Comparison of ENCODE assay signal across 26 cellular contexts in the genomic region with DNA sequence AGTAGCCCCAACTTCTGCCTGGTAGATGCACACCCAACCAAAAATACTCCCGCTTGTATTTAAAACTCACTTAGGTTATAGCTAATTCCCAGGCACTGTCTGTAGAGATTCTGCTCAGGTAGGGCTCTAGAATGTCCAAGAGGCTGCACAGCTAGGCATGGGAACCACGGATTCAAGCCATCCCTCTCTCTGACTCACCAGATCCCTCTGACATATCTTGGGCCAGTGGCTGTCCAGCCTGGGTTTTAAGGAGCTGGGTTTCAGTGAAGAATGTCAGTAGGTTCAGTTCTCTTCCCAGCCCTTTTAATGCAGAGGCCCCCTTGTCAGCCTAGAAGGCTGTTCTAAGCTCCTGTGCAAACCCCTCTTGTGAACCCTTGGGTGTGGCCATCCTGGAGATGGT. TPM values are rescaled to one million over a fixed set of nuclear protein-coding genes. Genes with fewer than 3 reads are reported as not detected.
DNase-seq lines count a peak whose midpoint lies in the region; ATAC-seq and TF ChIP-seq lines count a peak whose summit lies in the region.
"Had no signal": no experiment of that assay in that cellular context is flagged by ENCODE, and none has a peak within 500 bp of the region (broad histone marks: within the 10 kb centered on the region; RNA-seq: fewer than 3 reads in every experiment).

No MANE protein-coding gene starts in this region.

- peaks cover 13% of the 10 kb centered on the region for H3K9me3 Mint-ChIP-seq in activated naive CD4-positive, alpha-beta T cell treated with anti-CD3 and anti-CD28 coated beads for 36 hours
- H3K9me3 Mint-ChIP-seq in activated naive CD4-positive, alpha-beta T cell treated with anti-CD3 and anti-CD28 coated beads, Interleukin-2, amount 50 U/mL, for 72 hours = peaks cover 6 to 30% of the 10 kb centered on the region in 2 donors

- H3K27me3 Mint-ChIP-seq in activated naive CD4-positive, alpha-beta T cell treated with anti-CD3 and anti-CD28 coated beads for 36 hours (ENCODE audit: low read depth) = peaks cover 3% of the 10 kb centered on the region
- H3K27me3 Mint-ChIP-seq: CD4-positive, CD25-positive, alpha-beta regulatory T cell had no signal

- H3K4me1 ChIP-seq in adipocyte (ENCODE audit: control insufficient read depth, insufficient read depth, low read length) (peaks cover 61% of the 10 kb centered on the region), foreskin keratinocyte (peaks cover 13% of the 10 kb centered on the region), upper lobe of right lung (peaks cover 26% of the 10 kb centered on the region)
- H3K4me1 ChIP-seq: HAP-1 had no signal

- intact Hi-C loops in activated naive CD4-positive, alpha-beta T cell treated with anti-CD3 and anti-CD28 coated beads for 36 hours (cut with micrococcal nuclease) = no loop called here
- intact Hi-C loops in upper lobe of right lung (cut with DNase I) = no loop called here

- peaks cover 31% of the 10 kb centered on the region for H3K4me1 Mint-ChIP-seq in activated naive CD4-positive, alpha-beta T cell treated with anti-CD3 and anti-CD28 coated beads for 36 hours (ENCODE audit: low read depth)
- H3K4me1 Mint-ChIP-seq: activated B cell treated with CpG ODN at 0.5 μM for 24 hours, naive B cell had no signal

- no peak overlapping the region for H3K9ac ChIP-seq in adipocyte (ENCODE audit: low read length)

- no peak for ATAC-seq in activated naive CD4-positive, alpha-beta T cell treated with anti-CD3 and anti-CD28 coated beads, Interleukin-2, amount 50 U/mL, for 72 hours
- ATAC-seq in foreskin keratinocyte (no peak), upper lobe of right lung (peak; percentile 22)
- ATAC-seq: A549, heart right ventricle, K562 had no signal

- CTCF ChIA-PET in activated naive CD4-positive, alpha-beta T cell treated with anti-CD3 and anti-CD28 coated beads for 36 hours (lab: Charles Lee) = interaction anchor here (0.9 to 2.5 kb wide), 5 partner anchors 10 to 121 kb away, joined by 4 to 9 read pairs (median 5); no protein-coding TSS in a partner anchor

- H3K4me3 Mint-ChIP-seq in activated naive CD4-positive, alpha-beta T cell treated with anti-CD3 and anti-CD28 coated beads for 36 hours = no peak overlapping the region
- H3K4me3 Mint-ChIP-seq: activated B cell treated with CpG ODN at 0.5 μM for 24 hours; CD4-positive, CD25-positive, alpha-beta regulatory T cell; naive B cell; stimulated activated naive CD8-positive, alpha-beta T cell treated with anti-CD3 and anti-CD28 coated beads, Interleukin-15, amount 100 ng/mL, for 72 hours; T-helper 2 cell treated with Interferon-gamma antibody and Interleukin-4, amounts not matched to agents 5 μg/mL and 100 μg/mL, for 36 hours had no signal

- H3K36me3 Mint-ChIP-seq in activated naive CD4-positive, alpha-beta T cell treated with anti-CD3 and anti-CD28 coated beads for 36 hours (ENCODE audit: low read depth) = peaks cover 10% of the 10 kb centered on the region
- peaks cover 19 to 56% of the 10 kb centered on the region in 2 donors for H3K36me3 Mint-ChIP-seq in activated naive CD4-positive, alpha-beta T cell treated with anti-CD3 and anti-CD28 coated beads, Interleukin-2, amount 50 U/mL, for 72 hours
- H3K36me3 Mint-ChIP-seq: CD4-positive, CD25-positive, alpha-beta regulatory T cell had no signal

- H3K27me3 ChIP-seq in adipocyte (replicated peaks; ENCODE audit: control insufficient read depth, insufficient read depth, low read length) (no peaks in the 10 kb centered on the region), foreskin keratinocyte (no peaks in the 10 kb centered on the region), upper lobe of right lung (no peaks in the 10 kb centered on the region)
- H3K27me3 ChIP-seq: heart right ventricle, ovary, upper lobe of left lung had no signal

- DNase-seq in activated naive CD4-positive, alpha-beta T cell treated with anti-CD3 and anti-CD28 coated beads for 36 hours = no peak
- no peak for DNase-seq in activated naive CD4-positive, alpha-beta T cell treated with anti-CD3 and anti-CD28 coated beads, Interleukin-2, amount 50 U/mL, for 72 hours (ENCODE audit: low spot score in 2 of 2)
- peak; percentile 24 for DNase-seq in adipocyte (ENCODE audit: low read depth)
- no peak for DNase-seq in foreskin keratinocyte
- DNase-seq in upper lobe of right lung = no peak
- DNase-seq in amygdala (lab: John Stamatoyannopoulos, UW) = no peak
- no peak for DNase-seq in cerebellar cortex (ENCODE audit: low spot score)
- DNase-seq in central memory CD4-positive, alpha-beta T cell = no peak
- DNase-seq: activated B cell treated with CpG ODN at 0.5 μM for 24 hours; caudate nucleus; heart right ventricle; lower lobe of right lung; MV-4-11; naive B cell; NCI-H187; NCI-H82; ovary; SK-N-SH; stimulated activated CD4-positive, alpha-beta T cell treated with anti-CD3 and anti-CD28 coated beads, Interleukin-2, amount 100 ng/mL, for 48 hours; stimulated activated naive CD8-positive, alpha-beta T cell treated with anti-CD3 and anti-CD28 coated beads, Interleukin-15, amount 100 ng/mL, for 72 hours; upper lobe of left lung had no signal

- H3K36me3 ChIP-seq in adipocyte (ENCODE audit: control insufficient read depth, insufficient read depth, low read length, severe bottlenecking) (no peaks in the 10 kb centered on the region), upper lobe of right lung (no peaks in the 10 kb centered on the region)
- H3K36me3 ChIP-seq: HAP-1, heart right ventricle, lower lobe of right lung, ovary, upper lobe of left lung had no signal

- H3K4me3 ChIP-seq in adipocyte (ENCODE audit: low read length) = no peak overlapping the region
- no peak overlapping the region for H3K4me3 ChIP-seq in upper lobe of right lung
- H3K4me3 ChIP-seq: A549, HAP-1, heart right ventricle, K562, lower lobe of right lung, ovary, upper lobe of left lung had no signal

- TF ChIP-seq CTCF in foreskin keratinocyte (conservative IDR thresholded peaks at IDR 0.05) = no peak
- TF ChIP-seq CTCF in upper lobe of right lung (IDR thresholded peaks at IDR 0.05) = no peak

- peak overlapping the region; percentile 72 for H3K27ac ChIP-seq in foreskin keratinocyte
- H3K27ac ChIP-seq in upper lobe of right lung = no peak overlapping the region
- H3K27ac ChIP-seq: lower lobe of right lung, ovary had no signal

- peak overlapping the region; percentile 81 for H3K27ac Mint-ChIP-seq in activated naive CD4-positive, alpha-beta T cell treated with anti-CD3 and anti-CD28 coated beads for 36 hours
- H3K27ac Mint-ChIP-seq in activated naive CD4-positive, alpha-beta T cell treated with anti-CD3 and anti-CD28 coated beads, Interleukin-2, amount 50 U/mL, for 72 hours = no peak overlapping the region
- H3K27ac Mint-ChIP-seq: activated B cell treated with CpG ODN at 0.5 μM for 24 hours; CD4-positive, CD25-positive, alpha-beta regulatory T cell; naive B cell; T-helper 2 cell treated with Interferon-gamma antibody and Interleukin-4, amounts not matched to agents 5 μg/mL and 100 μg/mL, for 36 hours had no signal

- no peaks in the 10 kb centered on the region for H3K9me3 ChIP-seq in adipocyte (ENCODE audit: control insufficient read depth, low read length)
- no peaks in the 10 kb centered on the region for H3K9me3 ChIP-seq in upper lobe of right lung
- H3K9me3 ChIP-seq: A549, HAP-1, lower lobe of right lung, ovary, SK-N-SH, upper lobe of left lung had no signal

RNA-seq across cellular contexts. Expression of gene IL1R1, which starts 15.9 kb away (rescaled TPM):
- total RNA-seq in activated naive CD4-positive, alpha-beta T cell treated with anti-CD3 and anti-CD28 coated beads for 36 hours = 1 to 10 TPM; 5.7 to 6.7 TPM
- total RNA-seq in activated naive CD4-positive, alpha-beta T cell treated with anti-CD3 and anti-CD28 coated beads, Interleukin-2, amount 50 U/mL, for 72 hours = 1 to 10 TPM; 6.8 to 6.9 TPM
- total RNA-seq in foreskin keratinocyte (3.6 and 4.2 TPM in 2 replicates), upper lobe of right lung (196 TPM)
- polyA plus RNA-seq in foreskin keratinocyte = 1.6 and 2.5 TPM in 2 replicates
- total RNA-seq: activated B cell treated with CpG ODN at 0.5 μM for 24 hours had no signal

Comparison
In these comparisons a context has a peak if more than half of its experiments do, and no peak if none do; other contexts are left out.
1. RNA of gene IL1R1, which starts 15.9 kb away (total RNA-seq): 196 TPM in upper lobe of right lung (single experiment); 6.8 to 6.9 TPM in activated naive CD4-positive, alpha-beta T cell treated with anti-CD3 and anti-CD28 coated beads, Interleukin-2, amount 50 U/mL, for 72 hours, 5.7 to 6.7 TPM in activated naive CD4-positive, alpha-beta T cell treated with anti-CD3 and anti-CD28 coated beads for 36 hours and 3.6 to 4.2 TPM in foreskin keratinocyte; every median in the first group is over 10 times any median in the second.